Comparison of ENCODE assay signal across 8 cellular contexts in the genomic region with DNA sequence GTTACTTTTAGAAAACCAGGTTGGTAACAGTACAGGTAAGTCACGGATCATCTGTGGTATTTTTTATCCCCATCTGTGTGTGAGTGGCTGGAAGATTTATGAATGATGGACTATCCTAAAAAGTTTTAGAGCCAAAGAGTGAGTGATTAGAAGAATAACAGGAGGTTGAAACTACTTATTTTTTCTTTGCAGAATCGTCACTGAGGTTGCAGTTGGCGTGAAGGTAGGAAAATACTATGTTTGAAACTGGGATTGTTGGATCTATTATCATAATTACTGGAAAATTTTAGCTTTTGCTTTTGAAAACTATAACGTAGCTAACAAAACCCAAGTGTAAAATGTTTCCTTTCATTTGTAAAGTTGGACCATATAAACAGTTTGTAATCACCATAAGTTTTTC. TPM values are rescaled to one million over a fixed set of nuclear protein-coding genes. Genes with fewer than 3 reads are reported as not detected.
DNase-seq lines count a peak whose midpoint lies in the region; ATAC-seq and TF ChIP-seq lines count a peak whose summit lies in the region.

No MANE protein-coding gene starts in this region.

- H3K27me3 Mint-ChIP-seq in activated T-cell treated with anti-CD3 and anti-CD28 coated beads, Interleukin-2, amount 50 U/mL, for 24 hours, result no peaks in the 10 kb centered on the region
- no peaks in the 10 kb centered on the region for H3K27me3 Mint-ChIP-seq in activated naive CD8-positive, alpha-beta T cell treated with anti-CD3 and anti-CD28 coated beads for 36 hours

- no peak overlapping the region for H3K27ac ChIP-seq in thoracic aorta

- peak overlapping the region; percentile 93 for H3K4me3 Mint-ChIP-seq in activated T-cell treated with anti-CD3 and anti-CD28 coated beads, Interleukin-2, amount 50 U/mL, for 24 hours
- H3K4me3 Mint-ChIP-seq in activated naive CD8-positive, alpha-beta T cell treated with anti-CD3 and anti-CD28 coated beads for 36 hours, result peak overlapping the region; percentile 93

- H3K4me1 ChIP-seq in thoracic aorta (ENCODE audit: control insufficient read depth in 1 of 2, low read depth in 2 of 2), result peaks cover 5 to 21% of the 10 kb centered on the region in 2 donors

- peaks cover 58% of the 10 kb centered on the region for H3K36me3 Mint-ChIP-seq in activated T-cell treated with anti-CD3 and anti-CD28 coated beads, Interleukin-2, amount 50 U/mL, for 24 hours (ENCODE audit: low read depth)
- H3K36me3 Mint-ChIP-seq in activated naive CD8-positive, alpha-beta T cell treated with anti-CD3 and anti-CD28 coated beads for 36 hours, result peaks cover 37% of the 10 kb centered on the region

- no peak for ATAC-seq in thoracic aorta (ENCODE audit: insufficient number of reproducible peaks, low FRiP score, low read depth)
- no peak for ATAC-seq in HG02759 (IDR thresholded peaks at IDR 0.05; ENCODE audit: unreplicated experiment)
- ATAC-seq in GM21576 (IDR thresholded peaks at IDR 0.05; ENCODE audit: unreplicated experiment), result no peak

- no peaks in the 10 kb centered on the region for H3K9me3 ChIP-seq in thoracic aorta

- peak overlapping the region; percentile 93 for H3K27ac Mint-ChIP-seq in activated T-cell treated with anti-CD3 and anti-CD28 coated beads, Interleukin-2, amount 50 U/mL, for 24 hours
- peak overlapping the region; percentile 88 for H3K27ac Mint-ChIP-seq in activated naive CD8-positive, alpha-beta T cell treated with anti-CD3 and anti-CD28 coated beads for 36 hours

- H3K9me3 Mint-ChIP-seq in activated T-cell treated with anti-CD3 and anti-CD28 coated beads, Interleukin-2, amount 50 U/mL, for 24 hours, result no peaks in the 10 kb centered on the region
- no peaks in the 10 kb centered on the region for H3K9me3 Mint-ChIP-seq in activated naive CD8-positive, alpha-beta T cell treated with anti-CD3 and anti-CD28 coated beads for 36 hours

- no peaks in the 10 kb centered on the region for H3K36me3 ChIP-seq in kidney epithelial cell (ENCODE audit: control insufficient read depth, insufficient read depth, low read length)
- H3K36me3 ChIP-seq in thoracic aorta, result no peaks in the 10 kb centered on the region

- TF ChIP-seq CTCF in kidney epithelial cell (IDR thresholded peaks at IDR 0.05; ENCODE audit: insufficient read depth, low read length, poor library complexity, severe bottlenecking) (no peak), thoracic aorta (IDR thresholded peaks at IDR 0.05) (no peak)

- H3K4me3 ChIP-seq in kidney epithelial cell (ENCODE audit: low read depth, low read length) (peak overlapping the region; percentile 99), thoracic aorta (peak overlapping the region; percentile 100)

- no peak for DNase-seq in activated T-cell treated with anti-CD3 and anti-CD28 coated beads, Interleukin-2, amount 50 U/mL, for 24 hours
- DNase-seq in activated T-cell treated with anti-CD3 and anti-CD28 coated beads, Interleukin-2, amount 50 U/mL, for 1 hour, result no peak
- DNase-seq in activated naive CD8-positive, alpha-beta T cell treated with anti-CD3 and anti-CD28 coated beads for 36 hours, result no peak
- no peak for DNase-seq in kidney epithelial cell (ENCODE audit: low read depth)
- DNase-seq in thoracic aorta (ENCODE audit: low spot score), result no peak
- DNase-seq in NCI-H1092 (lab: John Stamatoyannopoulos, UW), result no peak

- H3K4me1 Mint-ChIP-seq in activated T-cell treated with anti-CD3 and anti-CD28 coated beads, Interleukin-2, amount 50 U/mL, for 24 hours (ENCODE audit: low read depth), result peaks cover 44% of the 10 kb centered on the region
- peaks cover 35% of the 10 kb centered on the region for H3K4me1 Mint-ChIP-seq in activated naive CD8-positive, alpha-beta T cell treated with anti-CD3 and anti-CD28 coated beads for 36 hours

- H3K27me3 ChIP-seq in kidney epithelial cell (ENCODE audit: control insufficient read depth, insufficient read depth, low read length) (no peaks in the 10 kb centered on the region), thoracic aorta (replicated peaks; ENCODE audit: insufficient read depth) (no peaks in the 10 kb centered on the region)

RNA-seq across cellular contexts. Expression of a gene that starts 1.8 kb away (rescaled TPM):
- total RNA-seq in activated naive CD8-positive, alpha-beta T cell treated with anti-CD3 and anti-CD28 coated beads for 36 hours, result 10 to 100 TPM; 10.9 to 12.0 TPM
- total RNA-seq in kidney epithelial cell (8.1 TPM in 2 replicates), thoracic aorta (10 to 100 TPM; 33.0 to 66.0 TPM)
